30 cellular contexts compared by ENCODE assay signal in genomic region chr1:4395676-4396075, GRCh38.
A peak's percentile ranks its signal among the peaks of the same experiment; 100 is the strongest.
DNase-seq lines count a peak whose midpoint lies in the region; FAIRE-seq and TF ChIP-seq lines count a peak whose summit lies in the region.
"Had no signal": no experiment of that assay in that cellular context is flagged by ENCODE, and none has a peak within 500 bp of the region (broad histone marks: within the 10 kb centered on the region; RNA-seq: fewer than 3 reads in every experiment).

No MANE protein-coding gene starts in this region.

- peak; percentile 24 for DNase-seq in NCI-H2107 treated with DMSO at 0.1 percent for 48 hours (lab: John Stamatoyannopoulos, UW; ENCODE audit: unreplicated experiment)
- DNase-seq in NCI-H2107 (lab: John Stamatoyannopoulos, UW): no peak
- DNase-seq in NCI-H1694 treated with DMSO at 0.1 percent for 48 hours (lab: John Stamatoyannopoulos, UW): peak; percentile 59
- peak; percentile 27 for DNase-seq in RCC 7860 (ENCODE audit: low spot score)
- peak; percentile 62 for DNase-seq in renal cortical epithelial cell (ENCODE audit: low read depth)
- DNase-seq in NOMO-1 treated with dmso at 0.1 percent for 144 hours (lab: John Stamatoyannopoulos, UW; ENCODE audit: unreplicated experiment): no peak
- no peak for DNase-seq in stimulated activated CD4-positive, alpha-beta T cell treated with anti-CD3 and anti-CD28 coated beads, Interleukin-2, amount 100 ng/mL, for 24 hours
- DNase-seq in ovary: no peak
- DNase-seq: activated CD4-positive, alpha-beta T cell treated with anti-CD3 and anti-CD28 coated beads for 48 hours; activated gamma-delta T cell; activated naive CD8-positive, alpha-beta T cell treated with anti-CD3 and anti-CD28 coated beads, Interleukin-2, amount 10 ng/mL, durations not matched to agents 7 days and 5 days; activated T-cell treated with anti-CD3 and anti-CD28 coated beads, Interleukin-2, amount 50 U/mL, for 24 hours; CD4-positive, alpha-beta memory T cell; endodermal cell; GDM1; heart right ventricle; NCI-H1048; NCI-H446; NK-92 treated with Interleukin-12 subunit alpha and Interleukin-12 subunit beta, amount 100 ng/mL, for 24 hours; psoas muscle; stimulated activated CD4-positive, alpha-beta T cell treated with anti-CD3 and anti-CD28 coated beads, Interleukin-15, amount 100 ng/mL, for 24 hours; stimulated activated naive CD8-positive, alpha-beta T cell treated with anti-CD3 and anti-CD28 coated beads, Interleukin-15, Interleukin-2, amounts not matched to agents 100 U/mL and 50 U/mL, for 24 hours; T-helper 9 cell; testis had no signal

- no peaks in the 10 kb centered on the region for H3K36me3 ChIP-seq in ovary
- H3K36me3 ChIP-seq: esophagus muscularis mucosa, heart right ventricle had no signal

- FAIRE-seq in RCC 7860 (lab: Jason Lieb, UNC): no peak
- FAIRE-seq: astrocyte, H54, urothelium cell line had no signal

- H3K27me3 ChIP-seq in ovary: no peaks in the 10 kb centered on the region
- H3K27me3 ChIP-seq: foreskin keratinocyte, testis had no signal

- 64 to 74% (median 74%) methylated on average over 5 of the region's 5 CpGs for WGBS in ovary, 3 donors

- no peaks in the 10 kb centered on the region for H3K9me3 ChIP-seq in ovary
- H3K9me3 ChIP-seq: testis had no signal

- TF ChIP-seq EP300 in ovary (IDR thresholded peaks at IDR 0.05): no peak

- no peak for TF ChIP-seq CTCF in ovary (IDR thresholded peaks at IDR 0.05)

- intact Hi-C loops in ovary (cut with DNase I): no loop called here

- TF ChIP-seq POLR2A in ovary (IDR thresholded peaks at IDR 0.05): no peak

- no peak overlapping the region for H3K4me3 ChIP-seq in ovary
- H3K4me3 ChIP-seq: esophagus muscularis mucosa, heart right ventricle, psoas muscle, testis had no signal

- no peak overlapping the region for H3K27ac ChIP-seq in ovary
- H3K27ac ChIP-seq: esophagus muscularis mucosa, foreskin keratinocyte, heart right ventricle, psoas muscle, testis, VCaP had no signal

- H3K4me1 ChIP-seq in ovary (ENCODE audit: insufficient read depth): no peaks in the 10 kb centered on the region
- H3K4me1 ChIP-seq: esophagus muscularis mucosa, foreskin keratinocyte, psoas muscle, testis had no signal

Comparison
In these comparisons a context has a peak if more than half of its experiments do, and no peak if none do; other contexts are left out.
1. DNase-seq: peak in NCI-H2107 treated with DMSO at 0.1 percent for 48 hours (single experiment), NCI-H1694 treated with DMSO at 0.1 percent for 48 hours (single experiment), RCC 7860 (single experiment) and renal cortical epithelial cell (single experiment); none in NCI-H2107 (single experiment), NOMO-1 treated with dmso at 0.1 percent for 144 hours (single experiment), stimulated activated CD4-positive, alpha-beta T cell treated with anti-CD3 and anti-CD28 coated beads, Interleukin-2, amount 100 ng/mL, for 24 hours (0 of 2) and ovary (0 of 5).